15 cellular contexts compared by ENCODE assay signal in genomic region chr11:64842366-64842759, GRCh38. TPM values are rescaled to one million over a fixed set of nuclear protein-coding genes. Genes with fewer than 3 reads are reported as not detected.
A peak's percentile ranks its signal among the peaks of the same experiment; 100 is the strongest.
DNase-seq lines count a peak whose midpoint lies in the region; ATAC-seq, FAIRE-seq and TF ChIP-seq lines count a peak whose summit lies in the region.
"Had no signal": no experiment of that assay in that cellular context is flagged by ENCODE, and none has a peak within 500 bp of the region (broad histone marks: within the 10 kb centered on the region; RNA-seq: fewer than 3 reads in every experiment).

No MANE protein-coding gene starts in this region.

- H3K36me3 ChIP-seq in BLaER1 (no peaks in the 10 kb centered on the region), H1 (ENCODE audit: control insufficient read depth in 2 of 4, insufficient read depth in 4 of 4, low read length in 3 of 4) (peaks cover 3 to 10% (median 7%) of the 10 kb centered on the region in 4 experiments; a peak in 4 of 8 replicates), mucosa of stomach (ENCODE audit: control insufficient read depth, insufficient read depth, low read length) (no peaks in the 10 kb centered on the region)
- H3K36me3 ChIP-seq: esophagus muscularis mucosa had no signal

- peak overlapping the region; percentile 22 for H4K91ac ChIP-seq in H1 (replicated peaks; ENCODE audit: insufficient read length, low read length)

- TF ChIP-seq RAD21 in Ishikawa (IDR thresholded peaks at IDR 0.05; ENCODE audit: low read depth) (no peak), H1 (IDR thresholded peaks at IDR 0.05 in 1 of 2, conservative IDR thresholded peaks at IDR 0.05 in 1 of 2; ENCODE audit: low read depth in 2 of 2, low read length in 2 of 2) (no peak)

- H3K4ac ChIP-seq in H1 (replicated peaks; ENCODE audit: insufficient read length, low read depth, low read length): peak overlapping the region; percentile 0

- peaks cover 0 to 3% of the 10 kb centered on the region in 2 experiments; a peak in 1 of 4 replicates for H3K79me2 ChIP-seq in H1 (ENCODE audit: control insufficient read depth in 1 of 2, insufficient read depth in 2 of 2, low read length in 2 of 2)
- H3K79me2 ChIP-seq: parathyroid adenoma had no signal

- WGBS in H1 (ENCODE audit: extremely low coverage in 1 of 2, insufficient coverage in 1 of 2, insufficient read length in 1 of 2, insufficient replicate concordance in 2 of 2, low coverage in 1 of 2, low lambda C conversion rate in 2 of 2, missing lambda C conversion rate in 1 of 2), 2 experiments: 68% methylated on average over 6 of the region's 6 CpGs; no CpG with 5 or more reads in 1 of the 2 experiments

- H4K20me1 ChIP-seq in BLaER1 (0 out of 2 replicates have a peak, but pooled peaks cover 4% of the 10 kb centered on the region), H1 (replicated peaks in 1 of 2; ENCODE audit: control insufficient read depth in 1 of 2, insufficient read depth in 2 of 2, low read length in 2 of 2) (peaks cover 0 to 5% of the 10 kb centered on the region in 2 experiments)

- no peaks in the 10 kb centered on the region; the same call in 1 of the 2 replicates for H3K79me1 ChIP-seq in H1 (ENCODE audit: low read depth, low read length)

- no peak overlapping the region for H3K27ac ChIP-seq in BLaER1
- H3K27ac ChIP-seq in H1 (ENCODE audit: low read depth, low read length): peak overlapping the region; percentile 78
- H3K27ac ChIP-seq: testis had no signal

- POLR2A ChIA-PET in H1 (lab: Charles Lee; ENCODE audit: partially characterized antibody): interaction anchor here (0.7 to 3.1 kb wide), 5 partner anchors 12 to 36 kb away, joined by 3 to 13 read pairs (median 3); partner anchors contain the start of genes EHD1 and MEN1

- DNase-seq in H1 (ENCODE audit: low read depth in 1 of 2, low spot score in 2 of 2) (no peak), EL (no peak), LoVo (ENCODE audit: low spot score) (no peak)
- DNase-seq: activated naive CD8-positive, alpha-beta T cell treated with anti-CD3 and anti-CD28 coated beads, Interleukin-2, amount 10 ng/mL, durations not matched to agents 7 days and 5 days; hippocampal formation; NCI-H187 treated with DMSO at 0.1 percent for 48 hours; stimulated activated CD4-positive, alpha-beta T cell treated with anti-CD3 and anti-CD28 coated beads, Interleukin-15, amount 100 ng/mL, for 24 hours; testis had no signal

- peaks cover 9% of the 10 kb centered on the region for H3K23me2 ChIP-seq in H1 (ENCODE audit: low read depth, low read length)

- H3K56ac ChIP-seq in H1 (replicated peaks; ENCODE audit: insufficient read length, low read depth, low read length): no peak overlapping the region

- 0 out of 2 replicates have a peak overlapping the region, but pooled peaks have one; percentile 72 for H2BK20ac ChIP-seq in H1 (ENCODE audit: low read length)

- no peak for FAIRE-seq in H1 (lab: Jason Lieb, UNC)

- no peak overlapping the region for H3K14ac ChIP-seq in H1 (ENCODE audit: insufficient read length)

- no peak overlapping the region for H3K18ac ChIP-seq in H1 (ENCODE audit: extremely low read depth, low read length)

- peak overlapping the region; percentile 30; the same call in 1 of the 2 replicates for H2BK12ac ChIP-seq in H1 (ENCODE audit: low read depth, low read length)

- peak overlapping the region; percentile 82 for H2BK5ac ChIP-seq in H1 (ENCODE audit: low read depth, low read length)

- H3K9ac ChIP-seq in BLaER1: no peak overlapping the region
- peak overlapping the region in 2 of 4 experiments; percentile 49 to 54; a peak in 4 of 7 replicates for H3K9ac ChIP-seq in H1 (replicated peaks in 1 of 4; ENCODE audit: extremely low read depth in 1 of 4, low read depth in 3 of 4, low read length in 3 of 4)
- peak overlapping the region; percentile 71 for H3K9ac ChIP-seq in mucosa of stomach (ENCODE audit: low read length)
- H3K9ac ChIP-seq: parathyroid adenoma had no signal

- no peak for TF ChIP-seq CTCF in H1 (IDR thresholded peaks at IDR 0.05; ENCODE audit: control extremely low read depth in 1 of 3, insufficient read depth in 1 of 3, low read depth in 1 of 3, low read length in 3 of 3)

- CTCF ChIA-PET in H1 (lab: Charles Lee; ENCODE audit: partially characterized antibody): interaction anchor here (0.6 to 32.3 kb wide), 7 partner anchors 19 to 495 kb away, joined by 3 to 1058 read pairs (median 3); partner anchors contain the start of genes ARL2 and EHD1

- no peak overlapping the region for H2AFZ ChIP-seq in H1 (ENCODE audit: low read length)
- H2AFZ ChIP-seq: parathyroid adenoma had no signal

- H2BK120ac ChIP-seq in H1 (replicated peaks; ENCODE audit: low read depth, low read length): no peak overlapping the region

- peak overlapping the region; percentile 54; the same call in 1 of the 2 replicates for H2AK5ac ChIP-seq in H1 (ENCODE audit: low read depth, low read length)

- peaks cover 10% of the 10 kb centered on the region for H3K27me3 ChIP-seq in BLaER1
- no peaks in the 10 kb centered on the region for H3K27me3 ChIP-seq in H1 (replicated peaks in 1 of 4; ENCODE audit: control insufficient read depth in 3 of 4, extremely low read depth in 1 of 4, insufficient read depth in 3 of 4, low read length in 3 of 4)
- H3K27me3 ChIP-seq in mucosa of stomach (ENCODE audit: control insufficient read depth, insufficient read depth, low read length): no peaks in the 10 kb centered on the region
- H3K27me3 ChIP-seq: testis had no signal

- H4K5ac ChIP-seq in H1 (ENCODE audit: insufficient read length, low read depth, low read length): peak overlapping the region; percentile 4

- H2BK15ac ChIP-seq in H1 (ENCODE audit: low read length): no peak overlapping the region

- no peak overlapping the region for H3K23ac ChIP-seq in H1 (ENCODE audit: insufficient read length)

- TF ChIP-seq EP300 in Ishikawa (IDR thresholded peaks at IDR 0.05; ENCODE audit: borderline replicate concordance): no peak
- no peak for TF ChIP-seq EP300 in H1 (IDR thresholded peaks at IDR 0.05; ENCODE audit: borderline replicate concordance in 1 of 2, low read depth in 2 of 2, low read length in 2 of 2)

- H3K4me2 ChIP-seq in BLaER1: peak overlapping the region; percentile 84; the same call in 1 of the 2 replicates
- peak overlapping the region; percentile 84 to 91; a peak in 3 of 4 replicates for H3K4me2 ChIP-seq in H1 (ENCODE audit: insufficient read depth in 1 of 2, low read depth in 2 of 2, low read length in 2 of 2)

- no peak overlapping the region for H3K4me3 ChIP-seq in BLaER1
- H3K4me3 ChIP-seq in H1 (ENCODE audit: extremely low read depth in 1 of 4, insufficient read depth in 2 of 4, low read depth in 3 of 4, low read length in 4 of 4): peak overlapping the region in 2 of 4 experiments; percentile 23 to 94; a peak in 1 of 8 replicates
- H3K4me3 ChIP-seq in mucosa of stomach (ENCODE audit: low read length): no peak overlapping the region
- H3K4me3 ChIP-seq: esophagus muscularis mucosa, testis had no signal

- no peak for TF ChIP-seq POLR2A in H1 (IDR thresholded peaks at IDR 0.05; ENCODE audit: control extremely low read depth in 1 of 2, low read depth in 2 of 2, low read length in 2 of 2)

- H4K8ac ChIP-seq in H1 (ENCODE audit: extremely low read depth, insufficient read depth, low read length): peak overlapping the region; percentile 15; the same call in 1 of the 2 replicates

- ATAC-seq in GM21717 (IDR thresholded peaks at IDR 0.05; ENCODE audit: unreplicated experiment) (no peak), GM18861 (IDR thresholded peaks at IDR 0.05; ENCODE audit: unreplicated experiment) (no peak)

- H3K4me1 ChIP-seq in BLaER1: peaks cover 42% of the 10 kb centered on the region
- H3K4me1 ChIP-seq in H1 (replicated peaks in 1 of 4; ENCODE audit: control insufficient read depth in 3 of 4, insufficient read depth in 4 of 4, low read length in 3 of 4): peaks cover 0 to 30% (median 21%) of the 10 kb centered on the region in 4 experiments; a peak in 6 of 7 replicates
- peaks cover 33% of the 10 kb centered on the region for H3K4me1 ChIP-seq in mucosa of stomach (ENCODE audit: control insufficient read depth, insufficient read depth, low read length)
- H3K4me1 ChIP-seq: parathyroid adenoma had no signal

- H3K9me3 ChIP-seq in BLaER1 (no peaks in the 10 kb centered on the region), H1 (ENCODE audit: insufficient read depth in 2 of 2, low read depth in 1 of 2, low read length in 1 of 2) (no peaks in the 10 kb centered on the region), mucosa of stomach (ENCODE audit: control insufficient read depth, low read length) (no peaks in the 10 kb centered on the region)
- H3K9me3 ChIP-seq: esophagus muscularis mucosa, testis had no signal

RNA-seq across cellular contexts. Expression of gene CDC42BPG, which starts 2.1 kb away (rescaled TPM):
- 10.6 and 12.3 TPM in 2 replicates for total RNA-seq in H1 (2021; fragmentation: NEBNext Ultra II Directional; extraction: Animal tissue kit (Norgen Biotek cat#: 25700))
- polyA plus RNA-seq in H1 (2011; rRNA removed): 3.7 and 6.7 TPM in 2 replicates
- 5.9 TPM for polyA plus RNA-seq in H1 (2011; cell fraction: cytosol; rRNA removed)
- polyA plus RNA-seq in H1 (2011; cell fraction: nucleus; rRNA removed): 27.1 TPM
- polyA plus RNA-seq in H1 (2012, experiment 1 of 2): 6.2 to 12.1 TPM (median 10.3 TPM) in 4 replicates
- 4.7 TPM for polyA plus RNA-seq in H1 (2012, experiment 2 of 2)
- 4.8 TPM for polyA plus RNA-seq in H1 (2013, experiment 1 of 2)
- polyA plus RNA-seq in H1 (2013, experiment 2 of 2): 3.8 TPM
- 4.5 and 4.9 TPM in 2 replicates for polyA minus RNA-seq in H1 (2011; rRNA and poly(A)+ RNA removed)
- polyA minus RNA-seq in H1 (2011; cell fraction: cytosol; rRNA and poly(A)+ RNA removed): 7.4 TPM
- 20.2 TPM for polyA minus RNA-seq in H1 (2011; cell fraction: nucleus; rRNA and poly(A)+ RNA removed)

RNA-seq across cellular contexts. Expression of gene MEN1, which starts 32.0 kb away (rescaled TPM):
- 56.3 and 56.9 TPM in 2 replicates for total RNA-seq in H1 (2021; fragmentation: NEBNext Ultra II Directional; extraction: Animal tissue kit (Norgen Biotek cat#: 25700))
- polyA plus RNA-seq in H1 (2011; rRNA removed): 47.2 and 78.5 TPM in 2 replicates
- polyA plus RNA-seq in H1 (2011; cell fraction: cytosol; rRNA removed): 43.0 TPM
- polyA plus RNA-seq in H1 (2011; cell fraction: nucleus; rRNA removed): 97.2 TPM
- polyA plus RNA-seq in H1 (2012, experiment 1 of 2): 37.5 to 59.8 TPM (median 54.2 TPM) in 4 replicates
- polyA plus RNA-seq in H1 (2012, experiment 2 of 2): 53.7 TPM
- polyA plus RNA-seq in H1 (2013, experiment 1 of 2): 63.6 TPM
- 66.9 TPM for polyA plus RNA-seq in H1 (2013, experiment 2 of 2)
- polyA minus RNA-seq in H1 (2011; rRNA and poly(A)+ RNA removed): 22.9 and 27.9 TPM in 2 replicates
- 32.7 TPM for polyA minus RNA-seq in H1 (2011; cell fraction: cytosol; rRNA and poly(A)+ RNA removed)
- 27.2 TPM for polyA minus RNA-seq in H1 (2011; cell fraction: nucleus; rRNA and poly(A)+ RNA removed)

RNA-seq across cellular contexts. Expression of gene EHD1, which starts 36.1 kb away (rescaled TPM):
- 36.9 and 42.9 TPM in 2 replicates for total RNA-seq in H1 (2021; fragmentation: NEBNext Ultra II Directional; extraction: Animal tissue kit (Norgen Biotek cat#: 25700))
- 31.5 and 54.0 TPM in 2 replicates for polyA plus RNA-seq in H1 (2011; rRNA removed)
- 33.1 TPM for polyA plus RNA-seq in H1 (2011; cell fraction: cytosol; rRNA removed)
- polyA plus RNA-seq in H1 (2011; cell fraction: nucleus; rRNA removed): 38.0 TPM
- 22.9 to 33.8 TPM (median 30.9 TPM) in 4 replicates for polyA plus RNA-seq in H1 (2012, experiment 1 of 2)
- 28.9 TPM for polyA plus RNA-seq in H1 (2012, experiment 2 of 2)
- 19.7 TPM for polyA plus RNA-seq in H1 (2013, experiment 1 of 2)
- polyA plus RNA-seq in H1 (2013, experiment 2 of 2): 17.7 TPM
- 24.7 and 48.1 TPM in 2 replicates for polyA minus RNA-seq in H1 (2011; rRNA and poly(A)+ RNA removed)
- 28.1 TPM for polyA minus RNA-seq in H1 (2011; cell fraction: cytosol; rRNA and poly(A)+ RNA removed)
- polyA minus RNA-seq in H1 (2011; cell fraction: nucleus; rRNA and poly(A)+ RNA removed): 22.0 TPM

RNA-seq across cellular contexts. Expression of gene MAP4K2, which starts 39.3 kb away (rescaled TPM):
- 20.7 and 24.0 TPM in 2 replicates for total RNA-seq in H1 (2021; fragmentation: NEBNext Ultra II Directional; extraction: Animal tissue kit (Norgen Biotek cat#: 25700))
- 20.1 and 25.3 TPM in 2 replicates for polyA plus RNA-seq in H1 (2011; rRNA removed)
- 22.2 TPM for polyA plus RNA-seq in H1 (2011; cell fraction: cytosol; rRNA removed)
- polyA plus RNA-seq in H1 (2011; cell fraction: nucleus; rRNA removed): 54.2 TPM
- polyA plus RNA-seq in H1 (2012, experiment 1 of 2): 14.0 to 19.1 TPM (median 15.9 TPM) in 4 replicates
- 12.9 TPM for polyA plus RNA-seq in H1 (2012, experiment 2 of 2)
- 11.2 TPM for polyA plus RNA-seq in H1 (2013, experiment 1 of 2)
- 12.0 TPM for polyA plus RNA-seq in H1 (2013, experiment 2 of 2)
- polyA minus RNA-seq in H1 (2011; rRNA and poly(A)+ RNA removed): 18.5 and 20.3 TPM in 2 replicates
- polyA minus RNA-seq in H1 (2011; cell fraction: cytosol; rRNA and poly(A)+ RNA removed): 11.0 TPM
- 11.6 TPM for polyA minus RNA-seq in H1 (2011; cell fraction: nucleus; rRNA and poly(A)+ RNA removed)
